ENCODE assay signal across 1 cellular context in the genomic region with DNA sequence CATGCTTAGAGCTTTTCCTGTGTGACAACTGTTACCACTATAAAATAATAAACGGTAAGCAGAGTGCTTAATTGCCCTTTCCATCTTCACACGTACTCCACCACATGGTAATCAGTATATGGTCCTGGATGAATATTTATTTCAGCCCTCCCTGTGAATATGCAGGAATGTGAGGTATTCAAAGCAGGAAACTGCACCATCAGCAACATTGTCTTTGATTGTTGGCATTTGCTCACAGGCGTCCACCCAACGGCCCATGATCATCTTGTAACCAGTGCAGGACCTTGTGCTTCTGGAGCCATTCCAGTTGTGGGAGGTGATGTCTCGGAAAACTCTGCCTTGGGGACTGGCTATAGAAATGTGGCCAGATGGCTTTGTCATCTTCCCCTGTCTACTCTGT.
TF ChIP-seq lines count a peak whose summit lies in the region.

No MANE protein-coding gene starts in this region.

TF ChIP-seq in HepG2, 621 proteins besides CTCF, POLR2A, EP300 and RAD21 (continued from another document):
- TF ChIP-seq DMTF1 (CRISPR knock-in tag; IDR thresholded peaks at IDR 0.05) = no peak
TF ChIP-seq in HepG2: peak in this region for 2.
